In the genomic region with DNA sequence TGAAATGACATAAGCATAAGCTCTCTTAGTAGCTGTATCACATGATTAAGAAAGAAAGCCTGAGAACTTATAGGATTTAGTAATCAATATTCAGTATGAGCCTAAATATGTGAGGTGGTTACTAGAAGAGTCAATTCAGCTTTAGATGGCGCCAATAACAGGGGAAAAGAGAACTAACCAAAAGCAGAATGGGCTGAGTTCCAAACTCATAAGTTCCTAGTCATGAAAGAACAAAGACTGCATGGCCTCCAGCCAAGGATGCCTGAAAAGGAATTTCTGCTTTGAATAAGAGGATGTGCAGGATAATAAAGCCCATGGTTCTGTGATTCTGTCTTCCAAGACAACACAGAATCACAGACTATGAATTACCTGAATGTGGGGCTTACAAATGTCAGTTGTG, we compare ENCODE assay signal across 11 cellular contexts.
DNase-seq lines count a peak whose midpoint lies in the region; ATAC-seq and TF ChIP-seq lines count a peak whose summit lies in the region.
"Had no signal": no experiment of that assay in that cellular context is flagged by ENCODE, and none has a peak within 500 bp of the region (broad histone marks: within the 10 kb centered on the region; RNA-seq: fewer than 3 reads in every experiment).

No MANE protein-coding gene starts in this region.

- ATAC-seq in HG02610 (IDR thresholded peaks at IDR 0.05; ENCODE audit: unreplicated experiment) = no peak
- ATAC-seq: activated naive CD4-positive, alpha-beta T cell treated with anti-CD3 and anti-CD28 coated beads, Interleukin-2, amount 50 U/mL, for 72 hours; CD8-positive, alpha-beta T cell; right cardiac atrium had no signal

- H2AFZ ChIP-seq in osteoblast (ENCODE audit: low read length) = no peak overlapping the region

- H3K27ac ChIP-seq in osteoblast (ENCODE audit: low read depth, low read length) = no peak overlapping the region

- no peaks in the 10 kb centered on the region for H4K20me1 ChIP-seq in osteoblast (ENCODE audit: insufficient read depth, low read length)

- H3K79me2 ChIP-seq in osteoblast (ENCODE audit: insufficient read depth, low read length) = no peaks in the 10 kb centered on the region

- peaks cover 2% of the 10 kb centered on the region for H3K9me3 ChIP-seq in osteoblast (ENCODE audit: low read depth, low read length)

- DNase-seq in GM03348 (ENCODE audit: low spot score) = peak; percentile 61
- peak; percentile 4 for DNase-seq in NCI-H2029 (lab: John Stamatoyannopoulos, UW)
- DNase-seq in cardiac fibroblast (ENCODE audit: low read depth in 2 of 2) = peak; percentile 64 to 89
- DNase-seq in osteoblast (ENCODE audit: insufficient read length, low spot score, missing footprints) = peak; percentile 5
- no peak for DNase-seq in activated CD8-positive, alpha-beta memory T cell treated with anti-CD3 and anti-CD28 coated beads for 24 hours
- DNase-seq in mucosa of gallbladder (ENCODE audit: low spot score) = no peak
- no peak for DNase-seq in NCI-H526 treated with DMSO at 0.1 percent for 48 hours (lab: John Stamatoyannopoulos, UW)
- DNase-seq: CD8-positive, alpha-beta T cell; right cardiac atrium had no signal

- H3K4me3 ChIP-seq in cardiac fibroblast (replicated peaks in 1 of 2; ENCODE audit: low read depth in 2 of 2, low read length in 2 of 2) (no peak overlapping the region), osteoblast (ENCODE audit: insufficient read depth, low read length) (no peak overlapping the region)

- H3K4me2 ChIP-seq in osteoblast (ENCODE audit: insufficient read depth, low read length) = no peak overlapping the region

- TF ChIP-seq CTCF in cardiac fibroblast (IDR thresholded peaks at IDR 0.05; ENCODE audit: low read depth, low read length) = no peak
- TF ChIP-seq CTCF in osteoblast (IDR thresholded peaks at IDR 0.05; ENCODE audit: extremely low read depth, low read depth, low read length) = no peak

- peaks cover 6% of the 10 kb centered on the region for H3K4me1 ChIP-seq in osteoblast (ENCODE audit: insufficient read depth, low read length)

- H3K36me3 ChIP-seq in osteoblast (ENCODE audit: insufficient read depth, low read length) = no peaks in the 10 kb centered on the region

- H3K27me3 ChIP-seq in osteoblast (ENCODE audit: insufficient read depth, low read length) = no peaks in the 10 kb centered on the region

Comparison
In these comparisons a context has a peak if more than half of its experiments do, and no peak if none do; other contexts are left out.
1. DNase-seq: peak in GM03348 (single experiment), NCI-H2029 (single experiment), cardiac fibroblast (2 of 2) and osteoblast (single experiment); none in activated CD8-positive, alpha-beta memory T cell treated with anti-CD3 and anti-CD28 coated beads for 24 hours (single experiment), mucosa of gallbladder (single experiment) and NCI-H526 treated with DMSO at 0.1 percent for 48 hours (single experiment).